Comparison of ENCODE assay signal across 8 cellular contexts in the genomic region with DNA sequence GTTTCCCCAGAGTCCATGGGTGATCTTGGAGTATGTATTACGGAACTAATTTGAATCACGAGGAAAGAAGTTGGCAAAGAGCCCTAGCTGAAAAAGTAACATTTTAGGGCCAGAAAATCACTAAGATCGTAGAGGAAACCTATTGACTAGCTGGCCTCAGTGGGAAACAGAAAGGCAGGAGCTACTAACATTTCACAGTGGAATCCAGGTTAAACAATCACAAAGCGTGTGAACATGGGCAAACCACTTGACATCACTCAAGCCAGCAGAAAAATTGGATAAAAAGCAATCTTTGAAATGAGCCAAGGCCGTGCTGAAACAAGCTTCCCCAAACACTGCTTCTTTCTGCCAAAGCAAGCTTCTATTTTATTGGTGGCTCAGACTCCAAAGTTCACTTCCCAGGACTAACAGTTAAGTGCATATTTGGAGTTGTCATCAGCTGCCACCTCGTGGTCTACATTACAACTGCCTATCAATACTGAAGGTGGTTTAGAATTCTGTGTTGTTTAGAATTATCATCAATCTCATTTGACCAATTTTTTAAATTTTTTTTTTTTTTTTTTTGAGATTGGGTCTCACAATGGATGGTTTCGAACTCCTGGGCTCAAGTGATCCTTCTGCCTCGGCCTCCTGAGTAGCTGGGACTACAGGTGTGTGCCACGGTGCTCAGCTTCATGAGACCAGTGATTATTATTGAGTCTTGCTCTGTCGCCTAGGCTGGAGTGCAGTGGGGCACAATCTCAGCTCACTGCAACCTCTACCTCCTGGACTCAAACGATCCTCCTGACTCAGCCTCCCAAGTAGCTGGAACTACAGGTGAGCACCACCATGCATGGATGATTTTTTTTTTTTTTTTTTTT. TPM values are rescaled to one million over a fixed set of nuclear protein-coding genes. Genes with fewer than 3 reads are reported as not detected.
DNase-seq lines count a peak whose midpoint lies in the region; ATAC-seq and TF ChIP-seq lines count a peak whose summit lies in the region.

No MANE protein-coding gene starts in this region.

- H3K9me3 ChIP-seq in SK-N-MC (ENCODE audit: low read depth, low read length) (no peaks in the 10 kb centered on the region), skeletal muscle tissue (ENCODE audit: control insufficient read depth in 3 of 3, low read length in 3 of 3) (no peaks in the 10 kb centered on the region)

- H3K4me1 ChIP-seq in skeletal muscle tissue (ENCODE audit: control insufficient read depth in 3 of 3, insufficient read depth in 3 of 3, low read length in 3 of 3) = peaks cover 6 to 8% (median 7%) of the 10 kb centered on the region in 3 donors

- ATAC-seq in HG03521 (IDR thresholded peaks at IDR 0.05; ENCODE audit: unreplicated experiment) = no peak

- H3K9ac ChIP-seq in SK-N-MC (ENCODE audit: insufficient read length) (peak overlapping the region; percentile 37), skeletal muscle tissue (ENCODE audit: low read depth in 1 of 3, low read length in 3 of 3) (peak overlapping the region in 2 of 3 donors; percentile 12 to 54)

- H3K36me3 ChIP-seq in SK-N-MC (ENCODE audit: insufficient read depth, low read length) (peaks cover 48% of the 10 kb centered on the region), brain microvascular endothelial cell (replicated peaks) (peaks cover 48% of the 10 kb centered on the region), skeletal muscle tissue (ENCODE audit: control insufficient read depth in 3 of 3, insufficient read depth in 3 of 3, low read length in 3 of 3) (peaks cover 13 to 34% (median 31%) of the 10 kb centered on the region in 3 donors)

- no peak overlapping the region for H3K4me3 ChIP-seq in Jurkat, Clone E6-1 (ENCODE audit: low read length)
- H3K4me3 ChIP-seq in SK-N-MC (no peak overlapping the region), brain microvascular endothelial cell (ENCODE audit: low read depth, low read length) (no peak overlapping the region), skeletal muscle tissue (ENCODE audit: low read length in 3 of 3) (no peak overlapping the region)

- peak; percentile 72 for DNase-seq in DMS 273 treated with DMSO at 0.1 percent for 48 hours (lab: John Stamatoyannopoulos, UW)
- DNase-seq in Jurkat, Clone E6-1 (ENCODE audit: low read depth, low spot score) = peak; percentile 35
- DNase-seq in SK-N-MC (ENCODE audit: low read depth, low spot score) = peak; percentile 63
- DNase-seq in brain microvascular endothelial cell = peak; percentile 55
- DNase-seq in hypothalamus (lab: John Stamatoyannopoulos, UW) = peak in 39 of 51 donors; percentile 3 to 73 (median 34)
- DNase-seq in NCI-H1436 (lab: John Stamatoyannopoulos, UW) = no peak

- in situ Hi-C loops in brain microvascular endothelial cell (cut with HindIII; ENCODE audit: low pct_ligation_motif_present, low sequenced_read_pairs) = no loop called here

- no peaks in the 10 kb centered on the region for H3K27me3 ChIP-seq in brain microvascular endothelial cell (replicated peaks)
- H3K27me3 ChIP-seq in skeletal muscle tissue (ENCODE audit: control insufficient read depth in 3 of 3, insufficient read depth in 3 of 3, low read length in 3 of 3) = no peaks in the 10 kb centered on the region

- TF ChIP-seq CTCF in brain microvascular endothelial cell (IDR thresholded peaks at IDR 0.05; ENCODE audit: low read depth, low read length, missing control alignments) = peak; percentile 66

- H3K27ac ChIP-seq in SK-N-MC = peak overlapping the region; percentile 78
- no peak overlapping the region for H3K27ac ChIP-seq in brain microvascular endothelial cell
- H3K27ac ChIP-seq in skeletal muscle tissue (ENCODE audit: low read depth, low read length) = peak overlapping the region; percentile 50

RNA-seq across cellular contexts. Expression of a gene that starts 10.6 kb away (rescaled TPM):
- polyA plus RNA-seq in Jurkat, Clone E6-1 (2012; ENCODE audit: insufficient read depth, insufficient read length) = 2,495 TPM
- 1,815 TPM for total RNA-seq in skeletal muscle tissue

RNA-seq across cellular contexts. Expression of a gene that starts 22.8 kb away (rescaled TPM):
- 6.6 TPM for polyA plus RNA-seq in Jurkat, Clone E6-1 (2012; ENCODE audit: insufficient read depth, insufficient read length)
- 28.7 TPM for total RNA-seq in skeletal muscle tissue

RNA-seq across cellular contexts. Expression of a gene that starts 50.6 kb away (rescaled TPM):
- 1.1 TPM for polyA plus RNA-seq in Jurkat, Clone E6-1 (2012; ENCODE audit: insufficient read depth, insufficient read length)
- under 0.01 TPM for total RNA-seq in skeletal muscle tissue
